Comparison of ENCODE assay signal across 10 cellular contexts in genomic region chr11:62592989-62593421, GRCh38.
DNase-seq lines count a peak whose midpoint lies in the region; ATAC-seq and TF ChIP-seq lines count a peak whose summit lies in the region.
"Had no signal": no experiment of that assay in that cellular context is flagged by ENCODE, and none has a peak within 500 bp of the region (broad histone marks: within the 10 kb centered on the region; RNA-seq: fewer than 3 reads in every experiment).

No MANE protein-coding gene starts in this region.

- no peak overlapping the region for H3K4me3 ChIP-seq in tibial artery
- H3K4me3 ChIP-seq: ovary had no signal

- H3K27me3 ChIP-seq in tibial artery: no peaks in the 10 kb centered on the region
- H3K27me3 ChIP-seq: BE2C, ovary had no signal

- DNase-seq in activated naive CD4-positive, alpha-beta T cell treated with anti-CD3 and anti-CD28 coated beads, Interleukin-2, amount 10 ng/mL, durations not matched to agents 7 days and 5 days: no peak
- DNase-seq in activated naive CD4-positive, alpha-beta T cell treated with anti-CD3 and anti-CD28 coated beads, Interleukin-2, amount 50 U/mL, for 16 hours: no peak
- peak in 34 of 58 donors; percentile 10 to 76 (median 50) for DNase-seq in anterior cingulate cortex (lab: John Stamatoyannopoulos, UW)
- peak; percentile 76 for DNase-seq in medulla oblongata (ENCODE audit: extremely low spot score)
- no peak for DNase-seq in tibial artery
- DNase-seq in islet precursor cell: no peak
- DNase-seq in GDM1 (lab: John Stamatoyannopoulos, UW): no peak

- H3K27ac ChIP-seq in tibial artery: peak overlapping the region; percentile 89 to 97

- peak overlapping the region; percentile 98 for H3K27ac Mint-ChIP-seq in activated naive CD4-positive, alpha-beta T cell treated with anti-CD3 and anti-CD28 coated beads, Interleukin-2, amount 10 ng/mL, durations not matched to agents 7 days and 5 days

- H3K4me1 Mint-ChIP-seq in activated naive CD4-positive, alpha-beta T cell treated with anti-CD3 and anti-CD28 coated beads, Interleukin-2, amount 10 ng/mL, durations not matched to agents 7 days and 5 days: peaks cover 66% of the 10 kb centered on the region

- no peak for TF ChIP-seq CTCF in tibial artery (IDR thresholded peaks at IDR 0.05)

- ATAC-seq in HG03457 (IDR thresholded peaks at IDR 0.05; ENCODE audit: unreplicated experiment): no peak

- H3K4me1 ChIP-seq in tibial artery: peaks cover 0 to 30% (median 19%) of the 10 kb centered on the region in 4 donors

- H3K36me3 ChIP-seq in tibial artery: peaks cover 44 to 56% (median 55%) of the 10 kb centered on the region in 3 donors
- H3K36me3 ChIP-seq: ovary had no signal

- no peaks in the 10 kb centered on the region for H3K27me3 Mint-ChIP-seq in activated naive CD4-positive, alpha-beta T cell treated with anti-CD3 and anti-CD28 coated beads, Interleukin-2, amount 10 ng/mL, durations not matched to agents 7 days and 5 days

- CTCF ChIA-PET in activated naive CD4-positive, alpha-beta T cell treated with anti-CD3 and anti-CD28 coated beads, Interleukin-2, amount 10 ng/mL, durations not matched to agents 7 days and 5 days (lab: Charles Lee): interaction anchor here (0.8 to 5.6 kb wide), 20 partner anchors 8 to 198 kb away, joined by 3 to 44 read pairs (median 6); partner anchors contain the start of genes C11orf98, CSKMT, EEF1G and EML3

- peaks cover 54% of the 10 kb centered on the region for H3K36me3 Mint-ChIP-seq in activated naive CD4-positive, alpha-beta T cell treated with anti-CD3 and anti-CD28 coated beads, Interleukin-2, amount 10 ng/mL, durations not matched to agents 7 days and 5 days

- no peaks in the 10 kb centered on the region for H3K9me3 ChIP-seq in tibial artery
- H3K9me3 ChIP-seq: BE2C, ovary had no signal

- H3K4me3 Mint-ChIP-seq in activated naive CD4-positive, alpha-beta T cell treated with anti-CD3 and anti-CD28 coated beads, Interleukin-2, amount 10 ng/mL, durations not matched to agents 7 days and 5 days: peak overlapping the region; percentile 45

- no peaks in the 10 kb centered on the region for H3K9me3 Mint-ChIP-seq in activated naive CD4-positive, alpha-beta T cell treated with anti-CD3 and anti-CD28 coated beads, Interleukin-2, amount 10 ng/mL, durations not matched to agents 7 days and 5 days

- intact Hi-C loops in tibial artery (cut with DNase I; ENCODE audit: low total_unique reads): loop anchor here (10.0 kb wide), 1 partner anchor 48 kb away; the partner anchor contains the start of gene AHNAK

Comparison
In these comparisons a context has a peak if more than half of its experiments do, and no peak if none do; other contexts are left out.
1. DNase-seq: peak in anterior cingulate cortex (34 of 58) and medulla oblongata (single experiment); none in activated naive CD4-positive, alpha-beta T cell treated with anti-CD3 and anti-CD28 coated beads, Interleukin-2, amount 10 ng/mL, durations not matched to agents 7 days and 5 days (single experiment), activated naive CD4-positive, alpha-beta T cell treated with anti-CD3 and anti-CD28 coated beads, Interleukin-2, amount 50 U/mL, for 16 hours (single experiment), tibial artery (0 of 2), islet precursor cell (single experiment) and GDM1 (single experiment).